Comparison of ENCODE assay signal across 1 cellular context in genomic region chr6:131949909-131950766, GRCh38.
TF ChIP-seq lines count a peak whose summit lies in the region.

No MANE protein-coding gene starts in this region.

TF ChIP-seq in HepG2, 621 proteins besides CTCF, POLR2A, EP300 and RAD21 (continued from another document and continues in another):
- TF ChIP-seq ZMAT3 (CRISPR knock-in tag; conservative IDR thresholded peaks at IDR 0.05) (peak; percentile 70; the same call in 1 of the 2 replicates), RNF2 (conservative IDR thresholded peaks at IDR 0.05; ENCODE audit: low read depth) (no peak), SMARCC2 (IDR thresholded peaks at IDR 0.05) (no peak), TRIM24 (CRISPR knock-in tag; IDR thresholded peaks at IDR 0.05) (no peak), ZNF44 (CRISPR knock-in tag; IDR thresholded peaks at IDR 0.05) (no peak), ZNF746 (CRISPR knock-in tag; IDR thresholded peaks at IDR 0.05) (peak; percentile 9; the same call in 1 of the 2 replicates), ZNF101 (CRISPR knock-in tag; IDR thresholded peaks at IDR 0.05; ENCODE audit: borderline replicate concordance, low read depth) (no peak), KLF6 (CRISPR knock-in tag; IDR thresholded peaks at IDR 0.05) (no peak), ZNF558 (CRISPR knock-in tag; IDR thresholded peaks at IDR 0.05; ENCODE audit: borderline replicate concordance) (peak; percentile 73), ZEB1 (IDR thresholded peaks at IDR 0.05; ENCODE audit: insufficient replicate concordance, low read depth) (no peak), KDM1A (CRISPR knock-in tag; IDR thresholded peaks at IDR 0.05) (peak; percentile 34; the same call in 1 of the 2 replicates), MYPOP (CRISPR knock-in tag; IDR thresholded peaks at IDR 0.05) (no peak), ZNF124 (CRISPR knock-in tag; IDR thresholded peaks at IDR 0.05) (peak; percentile 18; the same call in 1 of the 2 replicates), ZSCAN20 (CRISPR knock-in tag; IDR thresholded peaks at IDR 0.05; ENCODE audit: borderline replicate concordance) (0 out of 2 replicates have a peak, but pooled peaks have one; percentile 38), ZFP36 (IDR thresholded peaks at IDR 0.05; ENCODE audit: borderline replicate concordance, low read depth, low read length, partially characterized antibody) (no peak), ATM (IDR thresholded peaks at IDR 0.05; ENCODE audit: borderline replicate concordance) (no peak), ZNF17 (CRISPR knock-in tag; IDR thresholded peaks at IDR 0.05) (no peak; the same call in 1 of the 2 replicates), HOXA9 (CRISPR knock-in tag; IDR thresholded peaks at IDR 0.05; ENCODE audit: borderline replicate concordance) (peak; percentile 90), SETDB1 (CRISPR knock-in tag; IDR thresholded peaks at IDR 0.05; ENCODE audit: borderline replicate concordance) (no peak; the same call in 1 of the 2 replicates), TBX2 (CRISPR knock-in tag; IDR thresholded peaks at IDR 0.05; ENCODE audit: borderline replicate concordance) (peak; percentile 68), ZNF562 (CRISPR knock-in tag; IDR thresholded peaks at IDR 0.05; ENCODE audit: borderline replicate concordance) (no peak), ZNF629 (CRISPR knock-in tag; conservative IDR thresholded peaks at IDR 0.05) (peak; percentile 51), ZNF615 (CRISPR knock-in tag; IDR thresholded peaks at IDR 0.05; ENCODE audit: borderline replicate concordance) (no peak; the same call in 1 of the 2 replicates), CBX1 (IDR thresholded peaks at IDR 0.05; ENCODE audit: low read depth) (no peak), CCAR2 (optimal IDR thresholded peaks at IDR 0.05; ENCODE audit: low read depth, low read length) (no peak), AHR (CRISPR knock-in tag; IDR thresholded peaks at IDR 0.05) (peak; percentile 53; the same call in 1 of the 2 replicates), SAP130 (CRISPR knock-in tag; IDR thresholded peaks at IDR 0.05; ENCODE audit: low read depth) (peak; percentile 55), U2AF1 (optimal IDR thresholded peaks at IDR 0.05; ENCODE audit: low read depth, low read length) (no peak), ZNF564 (CRISPR knock-in tag; IDR thresholded peaks at IDR 0.05) (peak; percentile 83; the same call in 1 of the 2 replicates), ZNF546 (CRISPR knock-in tag; conservative IDR thresholded peaks at IDR 0.05) (peak; percentile 16; the same call in 1 of the 2 replicates), ISL2 (CRISPR knock-in tag; IDR thresholded peaks at IDR 0.05) (no peak; the same call in none of the 2 replicates), ZNF574 (CRISPR knock-in tag; IDR thresholded peaks at IDR 0.05) (peak; percentile 82), FOXP1 (IDR thresholded peaks at IDR 0.05) (no peak), FOXP1 (CRISPR knock-in tag; IDR thresholded peaks at IDR 0.05) (peak; percentile 5; the same call in 1 of the 2 replicates), SMARCE1 (IDR thresholded peaks at IDR 0.05; ENCODE audit: borderline replicate concordance) (no peak), IRF9 (CRISPR knock-in tag; IDR thresholded peaks at IDR 0.05; ENCODE audit: borderline replicate concordance) (no peak), ZNF547 (CRISPR knock-in tag; IDR thresholded peaks at IDR 0.05) (no peak; the same call in 1 of the 2 replicates), ZNF879 (CRISPR knock-in tag; IDR thresholded peaks at IDR 0.05) (peak; percentile 82; the same call in 1 of the 2 replicates), FOXC1 (CRISPR knock-in tag; IDR thresholded peaks at IDR 0.05; ENCODE audit: borderline replicate concordance) (peak; percentile 89), MZF1 (CRISPR knock-in tag; IDR thresholded peaks at IDR 0.05; ENCODE audit: borderline replicate concordance) (0 out of 2 replicates have a peak, but pooled peaks have one; percentile 33), ZNF24 (IDR thresholded peaks at IDR 0.05) (no peak), ARNT2 (CRISPR knock-in tag; IDR thresholded peaks at IDR 0.05; ENCODE audit: low read depth) (no peak; the same call in 1 of the 2 replicates), ETV5 (CRISPR knock-in tag; IDR thresholded peaks at IDR 0.05; ENCODE audit: borderline replicate concordance) (peak; percentile 44; the same call in 1 of the 2 replicates), TBX3 (IDR thresholded peaks at IDR 0.05; ENCODE audit: borderline replicate concordance) (no peak), MXI1 (IDR thresholded peaks at IDR 0.05; ENCODE audit: borderline replicate concordance, low read depth, low read length) (no peak; the same call in 2 of the 3 replicates), ZSCAN31 (CRISPR knock-in tag; IDR thresholded peaks at IDR 0.05; ENCODE audit: low read depth) (no peak; the same call in none of the 2 replicates), ZNF780A (CRISPR knock-in tag; IDR thresholded peaks at IDR 0.05) (peak; percentile 76), ELF1 (CRISPR knock-in tag; IDR thresholded peaks at IDR 0.05) (peak; percentile 12; the same call in 1 of the 2 replicates), LCORL (IDR thresholded peaks at IDR 0.05) (no peak), LCORL (CRISPR knock-in tag; IDR thresholded peaks at IDR 0.05) (peak; percentile 66), ZNF878 (CRISPR knock-in tag; IDR thresholded peaks at IDR 0.05) (peak; percentile 62; the same call in 1 of the 2 replicates)
- TF ChIP-seq, protein P1, sequence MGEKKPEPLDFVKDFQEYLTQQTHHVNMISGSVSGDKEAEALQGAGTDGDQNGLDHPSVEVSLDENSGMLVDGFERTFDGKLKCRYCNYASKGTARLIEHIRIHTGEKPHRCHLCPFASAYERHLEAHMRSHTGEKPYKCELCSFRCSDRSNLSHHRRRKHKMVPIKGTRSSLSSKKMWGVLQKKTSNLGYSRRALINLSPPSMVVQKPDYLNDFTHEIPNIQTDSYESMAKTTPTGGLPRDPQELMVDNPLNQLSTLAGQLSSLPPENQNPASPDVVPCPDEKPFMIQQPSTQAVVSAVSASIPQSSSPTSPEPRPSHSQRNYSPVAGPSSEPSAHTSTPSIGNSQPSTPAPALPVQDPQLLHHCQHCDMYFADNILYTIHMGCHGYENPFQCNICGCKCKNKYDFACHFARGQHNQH (CRISPR knock-in tag; IDR thresholded peaks at IDR 0.05): peak; percentile 64; the same call in 1 of the 2 replicates
- TF ChIP-seq, protein P2, sequence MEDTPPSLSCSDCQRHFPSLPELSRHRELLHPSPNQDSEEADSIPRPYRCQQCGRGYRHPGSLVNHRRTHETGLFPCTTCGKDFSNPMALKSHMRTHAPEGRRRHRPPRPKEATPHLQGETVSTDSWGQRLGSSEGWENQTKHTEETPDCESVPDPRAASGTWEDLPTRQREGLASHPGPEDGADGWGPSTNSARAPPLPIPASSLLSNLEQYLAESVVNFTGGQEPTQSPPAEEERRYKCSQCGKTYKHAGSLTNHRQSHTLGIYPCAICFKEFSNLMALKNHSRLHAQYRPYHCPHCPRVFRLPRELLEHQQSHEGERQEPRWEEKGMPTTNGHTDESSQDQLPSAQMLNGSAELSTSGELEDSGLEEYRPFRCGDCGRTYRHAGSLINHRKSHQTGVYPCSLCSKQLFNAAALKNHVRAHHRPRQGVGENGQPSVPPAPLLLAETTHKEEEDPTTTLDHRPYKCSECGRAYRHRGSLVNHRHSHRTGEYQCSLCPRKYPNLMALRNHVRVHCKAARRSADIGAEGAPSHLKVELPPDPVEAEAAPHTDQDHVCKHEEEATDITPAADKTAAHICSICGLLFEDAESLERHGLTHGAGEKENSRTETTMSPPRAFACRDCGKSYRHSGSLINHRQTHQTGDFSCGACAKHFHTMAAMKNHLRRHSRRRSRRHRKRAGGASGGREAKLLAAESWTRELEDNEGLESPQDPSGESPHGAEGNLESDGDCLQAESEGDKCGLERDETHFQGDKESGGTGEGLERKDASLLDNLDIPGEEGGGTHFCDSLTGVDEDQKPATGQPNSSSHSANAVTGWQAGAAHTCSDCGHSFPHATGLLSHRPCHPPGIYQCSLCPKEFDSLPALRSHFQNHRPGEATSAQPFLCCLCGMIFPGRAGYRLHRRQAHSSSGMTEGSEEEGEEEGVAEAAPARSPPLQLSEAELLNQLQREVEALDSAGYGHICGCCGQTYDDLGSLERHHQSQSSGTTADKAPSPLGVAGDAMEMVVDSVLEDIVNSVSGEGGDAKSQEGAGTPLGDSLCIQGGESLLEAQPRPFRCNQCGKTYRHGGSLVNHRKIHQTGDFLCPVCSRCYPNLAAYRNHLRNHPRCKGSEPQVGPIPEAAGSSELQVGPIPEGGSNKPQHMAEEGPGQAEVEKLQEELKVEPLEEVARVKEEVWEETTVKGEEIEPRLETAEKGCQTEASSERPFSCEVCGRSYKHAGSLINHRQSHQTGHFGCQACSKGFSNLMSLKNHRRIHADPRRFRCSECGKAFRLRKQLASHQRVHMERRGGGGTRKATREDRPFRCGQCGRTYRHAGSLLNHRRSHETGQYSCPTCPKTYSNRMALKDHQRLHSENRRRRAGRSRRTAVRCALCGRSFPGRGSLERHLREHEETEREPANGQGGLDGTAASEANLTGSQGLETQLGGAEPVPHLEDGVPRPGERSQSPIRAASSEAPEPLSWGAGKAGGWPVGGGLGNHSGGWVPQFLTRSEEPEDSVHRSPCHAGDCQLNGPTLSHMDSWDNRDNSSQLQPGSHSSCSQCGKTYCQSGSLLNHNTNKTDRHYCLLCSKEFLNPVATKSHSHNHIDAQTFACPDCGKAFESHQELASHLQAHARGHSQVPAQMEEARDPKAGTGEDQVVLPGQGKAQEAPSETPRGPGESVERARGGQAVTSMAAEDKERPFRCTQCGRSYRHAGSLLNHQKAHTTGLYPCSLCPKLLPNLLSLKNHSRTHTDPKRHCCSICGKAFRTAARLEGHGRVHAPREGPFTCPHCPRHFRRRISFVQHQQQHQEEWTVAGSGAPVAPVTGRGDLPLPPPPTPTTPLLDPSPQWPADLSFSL (CRISPR knock-in tag; IDR thresholded peaks at IDR 0.05): peak; percentile 64; the same call in 1 of the 2 replicates
- TF ChIP-seq, protein P3, sequence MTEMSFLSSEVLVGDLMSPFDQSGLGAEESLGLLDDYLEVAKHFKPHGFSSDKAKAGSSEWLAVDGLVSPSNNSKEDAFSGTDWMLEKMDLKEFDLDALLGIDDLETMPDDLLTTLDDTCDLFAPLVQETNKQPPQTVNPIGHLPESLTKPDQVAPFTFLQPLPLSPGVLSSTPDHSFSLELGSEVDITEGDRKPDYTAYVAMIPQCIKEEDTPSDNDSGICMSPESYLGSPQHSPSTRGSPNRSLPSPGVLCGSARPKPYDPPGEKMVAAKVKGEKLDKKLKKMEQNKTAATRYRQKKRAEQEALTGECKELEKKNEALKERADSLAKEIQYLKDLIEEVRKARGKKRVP (CRISPR knock-in tag; IDR thresholded peaks at IDR 0.05): 0 out of 4 replicates have a peak, but pooled peaks of 1 of the 2 experiments have one; percentile 3
- TF ChIP-seq, protein P4, sequence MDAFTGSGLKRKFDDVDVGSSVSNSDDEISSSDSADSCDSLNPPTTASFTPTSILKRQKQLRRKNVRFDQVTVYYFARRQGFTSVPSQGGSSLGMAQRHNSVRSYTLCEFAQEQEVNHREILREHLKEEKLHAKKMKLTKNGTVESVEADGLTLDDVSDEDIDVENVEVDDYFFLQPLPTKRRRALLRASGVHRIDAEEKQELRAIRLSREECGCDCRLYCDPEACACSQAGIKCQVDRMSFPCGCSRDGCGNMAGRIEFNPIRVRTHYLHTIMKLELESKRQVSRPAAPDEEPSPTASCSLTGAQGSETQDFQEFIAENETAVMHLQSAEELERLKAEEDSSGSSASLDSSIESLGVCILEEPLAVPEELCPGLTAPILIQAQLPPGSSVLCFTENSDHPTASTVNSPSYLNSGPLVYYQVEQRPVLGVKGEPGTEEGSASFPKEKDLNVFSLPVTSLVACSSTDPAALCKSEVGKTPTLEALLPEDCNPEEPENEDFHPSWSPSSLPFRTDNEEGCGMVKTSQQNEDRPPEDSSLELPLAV (CRISPR knock-in tag; conservative IDR thresholded peaks at IDR 0.05; ENCODE audit: low read depth): 0 out of 2 replicates have a peak, but pooled peaks have one; percentile 35
- TF ChIP-seq, protein P5, sequence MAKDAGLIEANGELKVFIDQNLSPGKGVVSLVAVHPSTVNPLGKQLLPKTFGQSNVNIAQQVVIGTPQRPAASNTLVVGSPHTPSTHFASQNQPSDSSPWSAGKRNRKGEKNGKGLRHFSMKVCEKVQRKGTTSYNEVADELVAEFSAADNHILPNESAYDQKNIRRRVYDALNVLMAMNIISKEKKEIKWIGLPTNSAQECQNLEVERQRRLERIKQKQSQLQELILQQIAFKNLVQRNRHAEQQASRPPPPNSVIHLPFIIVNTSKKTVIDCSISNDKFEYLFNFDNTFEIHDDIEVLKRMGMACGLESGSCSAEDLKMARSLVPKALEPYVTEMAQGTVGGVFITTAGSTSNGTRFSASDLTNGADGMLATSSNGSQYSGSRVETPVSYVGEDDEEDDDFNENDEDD (CRISPR knock-in tag; IDR thresholded peaks at IDR 0.05; ENCODE audit: borderline replicate concordance): 0 out of 2 replicates have a peak, but pooled peaks have one; percentile 26
